ENCODE assay signal across 1 cellular context in genomic region chr1:6495041-6495441, GRCh38.
TF ChIP-seq lines count a peak whose summit lies in the region.

No MANE protein-coding gene starts in this region.

TF ChIP-seq in GM23338, 12 proteins besides CTCF, POLR2A, EP300 and RAD21 (continued from another document):
- TF ChIP-seq ZNF462 (CRISPR knock-in tag; IDR thresholded peaks at IDR 0.05), result no peak
